ENCODE assay signal across 36 cellular contexts in genomic region chr12:115439008-115439601, GRCh38.
"Had no signal": no experiment of that assay in that cellular context is flagged by ENCODE, and none has a peak within 500 bp of the region (broad histone marks: within the 10 kb centered on the region; RNA-seq: fewer than 3 reads in every experiment).

No MANE protein-coding gene starts in this region.

- H3K9me3 ChIP-seq: adrenal gland, body of pancreas, breast epithelium, Peyer's patch had no signal

- ATAC-seq: activated naive CD4-positive, alpha-beta T cell treated with anti-CD3 and anti-CD28 coated beads, Interleukin-2, amount 50 U/mL, for 72 hours; activated T-cell treated with anti-CD3 and anti-CD28 coated beads, Interleukin-2, amount 50 U/mL, for 4 hours; body of pancreas; PC-3 had no signal

- H3K27me3 ChIP-seq: adrenal gland, body of pancreas, breast epithelium, Peyer's patch had no signal

- DNase-seq: activated B cell treated with CpG ODN at 0.5 μM for 24 hours; activated CD4-positive, alpha-beta memory T cell treated with anti-CD3 and anti-CD28 coated beads for 36 hours; activated CD4-positive, alpha-beta T cell treated with anti-CD3 and anti-CD28 coated beads for 4 hours; activated CD4-positive, alpha-beta T cell treated with anti-CD3 and anti-CD28 coated beads, Interleukin-2, amount 50 U/mL, for 1 hour; activated CD4-positive, CD25-positive, alpha-beta regulatory T cell treated with anti-CD3 and anti-CD28 coated beads, Interleukin-2, amount 50 U/mL, for 72 hours; activated CD8-positive, alpha-beta memory T cell treated with anti-CD3 and anti-CD28 coated beads, Interleukin-2, amount 50 U/mL, for 4 hours; activated gamma-delta T cell treated with Interleukin-2 at 50 U/mL for 16 hours; activated naive CD4-positive, alpha-beta T cell treated with anti-CD3 and anti-CD28 coated beads for 36 hours; activated T-cell treated with anti-CD3 and anti-CD28 coated beads for 4 hours; activated T-cell treated with anti-CD3 and anti-CD28 coated beads, Interleukin-2, amount 50 U/mL, for 4 hours; adrenal gland; body of pancreas; MM.1S; NCI-H1092 treated with DMSO at 0.1 percent for 48 hours; NCI-H1417; NCI-H146; NCI-H187; NCI-H2029 treated with DMSO at 0.1 percent for 48 hours; NCI-H2107; NCI-H2171; NCI-H510A; NCI-H526; NCI-H748 treated with DMSO at 0.1 percent for 48 hours; NK-92 treated with Interleukin-12 subunit alpha and Interleukin-12 subunit beta, amount 100 ng/mL, for 24 hours; PC-3; Peyer's patch; RPMI8226; SW 1271; T-helper 1 cell; T-helper 2 cell; T-helper 9 cell had no signal

- H3K27ac ChIP-seq: adrenal gland, body of pancreas, KMS-11, Peyer's patch, VCaP had no signal

- H3K4me3 ChIP-seq: adrenal gland, body of pancreas, breast epithelium, Peyer's patch had no signal

- H3K4me1 ChIP-seq: body of pancreas, breast epithelium had no signal

- H3K9ac ChIP-seq: KMS-11 had no signal

- FAIRE-seq: astrocyte had no signal

- H3K4me2 ChIP-seq: KMS-11 had no signal

- H3K36me3 ChIP-seq: adrenal gland, breast epithelium, Peyer's patch had no signal
